ENCODE assay signal across 1 cellular context in genomic region chr6:24323632-24324337, GRCh38.
TF ChIP-seq lines count a peak whose summit lies in the region.

No MANE protein-coding gene starts in this region.

TF ChIP-seq in A549, 52 proteins besides CTCF, POLR2A, EP300 and RAD21 (continued from another document):
- no peak for TF ChIP-seq ZFP36 (IDR thresholded peaks at IDR 0.05; ENCODE audit: borderline replicate concordance, partially characterized antibody)
- TF ChIP-seq PBX3 (IDR thresholded peaks at IDR 0.05), result no peak
TF ChIP-seq in A549: peak in this region for 0.
